ENCODE assay signal across 8 cellular contexts in the genomic region with DNA sequence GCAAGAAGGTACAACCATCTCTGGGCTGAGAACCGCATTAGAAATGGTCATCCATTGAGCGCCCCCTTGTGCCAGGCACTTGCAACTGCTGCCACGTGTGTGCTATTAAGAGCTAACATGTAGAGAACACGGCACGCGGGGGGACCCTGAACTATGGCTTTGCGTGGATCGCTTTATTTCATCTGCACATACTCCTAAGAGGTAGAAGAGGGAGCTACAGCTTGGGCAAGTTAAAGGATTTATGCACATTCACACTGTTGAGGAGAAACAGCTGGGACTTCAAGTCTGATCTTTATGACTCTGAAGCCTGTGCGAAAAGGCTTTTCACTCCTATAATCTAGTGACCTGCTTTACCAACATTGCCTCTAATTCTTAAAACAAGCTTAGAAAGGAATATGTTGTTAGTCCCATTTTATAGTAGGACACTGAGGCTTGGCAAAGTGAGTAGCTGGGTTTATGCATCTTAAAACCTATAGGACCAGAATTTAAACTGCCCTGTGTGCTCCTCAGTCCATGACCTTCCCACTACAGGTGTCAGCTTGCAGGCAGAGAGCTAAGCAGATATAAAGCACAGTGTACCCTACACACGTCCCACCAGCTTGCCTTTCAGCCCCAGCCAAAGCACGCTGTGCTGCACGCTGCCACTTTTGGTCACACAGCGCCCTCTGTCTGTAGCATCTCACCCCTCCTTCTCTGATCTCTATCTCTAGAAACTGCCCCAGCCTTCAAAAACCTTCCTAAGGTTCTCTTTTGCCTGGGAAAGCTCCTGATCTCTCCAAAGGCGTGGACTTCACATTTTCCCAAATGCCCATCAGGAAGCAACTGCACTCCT. TPM values are rescaled to one million over a fixed set of nuclear protein-coding genes. Genes with fewer than 3 reads are reported as not detected.
A peak's percentile ranks its signal among the peaks of the same experiment; 100 is the strongest.
DNase-seq lines count a peak whose midpoint lies in the region; TF ChIP-seq lines count a peak whose summit lies in the region.

No MANE protein-coding gene starts in this region.

- H2AK5ac ChIP-seq in H9 (ENCODE audit: insufficient read length, low read length), result no peak overlapping the region

- H3K79me2 ChIP-seq in H9 (ENCODE audit: insufficient read depth, low read length), result no peaks in the 10 kb centered on the region

- no peaks in the 10 kb centered on the region for H3K23me2 ChIP-seq in H9 (ENCODE audit: insufficient read length, low read depth, low read length, poor library complexity, severe bottlenecking)

- H3K4me1 Mint-ChIP-seq in H9, result peaks cover 7 to 9% of the 10 kb centered on the region in 2 experiments
- peaks cover 36% of the 10 kb centered on the region for H3K4me1 Mint-ChIP-seq in activated T-helper 1 cell treated with anti-CD3 and anti-CD28 coated beads, Interleukin-12 subunit alpha, Interleukin-12 subunit beta, Interleukin-2, Interleukin-4 antibody, amounts not matched to agents 30 ng/mL and 10 ng/mL and 1 ng/mL, durations not matched to agents 14 hours and 24 hours and 36 hours (ENCODE audit: low read depth)

- H3K9ac ChIP-seq in H9 (ENCODE audit: extremely low read depth, insufficient read length, low read length) (no peak overlapping the region), subcutaneous abdominal adipose tissue (ENCODE audit: low read length in 5 of 5) (no peak overlapping the region)

- peaks cover 0 to 45% (median 32%) of the 10 kb centered on the region in 5 donors for H3K36me3 ChIP-seq in subcutaneous abdominal adipose tissue (ENCODE audit: control insufficient read depth in 5 of 5, insufficient read depth in 5 of 5, low read length in 5 of 5)

- H3K9me3 Mint-ChIP-seq in H9, result no peaks in the 10 kb centered on the region
- no peaks in the 10 kb centered on the region for H3K9me3 Mint-ChIP-seq in activated T-helper 1 cell treated with anti-CD3 and anti-CD28 coated beads, Interleukin-12 subunit alpha, Interleukin-12 subunit beta, Interleukin-2, Interleukin-4 antibody, amounts not matched to agents 30 ng/mL and 10 ng/mL and 1 ng/mL, durations not matched to agents 14 hours and 24 hours and 36 hours

- no peaks in the 10 kb centered on the region for H3K36me3 Mint-ChIP-seq in H9 (ENCODE audit: insufficient read depth in 1 of 3, low read depth in 3 of 3)
- H3K36me3 Mint-ChIP-seq in activated T-helper 1 cell treated with anti-CD3 and anti-CD28 coated beads, Interleukin-12 subunit alpha, Interleukin-12 subunit beta, Interleukin-2, Interleukin-4 antibody, amounts not matched to agents 30 ng/mL and 10 ng/mL and 1 ng/mL, durations not matched to agents 14 hours and 24 hours and 36 hours (ENCODE audit: low read depth), result no peaks in the 10 kb centered on the region

- no peak overlapping the region for H2AFZ ChIP-seq in H9 (ENCODE audit: low read length)

- H3K4me3 ChIP-seq in fibroblast of villous mesenchyme (ENCODE audit: low read depth, low read length) (peak overlapping the region; percentile 10), subcutaneous abdominal adipose tissue (ENCODE audit: low read depth in 1 of 5, low read length in 5 of 5) (peak overlapping the region in 3 of 5 donors; percentile 4 to 32 (median 22))

- no peak overlapping the region for H3K18ac ChIP-seq in H9 (ENCODE audit: insufficient read length, low read depth, low read length)

- H3K27me3 ChIP-seq in H9 (ENCODE audit: insufficient read depth, low read length) (no peaks in the 10 kb centered on the region), subcutaneous abdominal adipose tissue (ENCODE audit: control insufficient read depth in 5 of 5, insufficient read depth in 4 of 5, low read length in 5 of 5) (no peaks in the 10 kb centered on the region)

- no peak overlapping the region for H3K23ac ChIP-seq in H9 (ENCODE audit: insufficient read length, low read depth, low read length)

- H3K56ac ChIP-seq in H9 (ENCODE audit: insufficient read length, low read depth, low read length), result no peak overlapping the region

- H4K5ac ChIP-seq in H9 (ENCODE audit: insufficient read length, low read depth, low read length), result no peak overlapping the region

- no peak overlapping the region for H3K27ac ChIP-seq in H9 (ENCODE audit: insufficient read length, low read depth, low read length)
- no peak overlapping the region for H3K27ac ChIP-seq in subcutaneous abdominal adipose tissue (ENCODE audit: low read depth, low read length)

- DNase-seq in G401 (ENCODE audit: low spot score) (peak; percentile 91), H9 (peak; percentile 87), LoVo (ENCODE audit: low spot score) (peak; percentile 80), RPMI7951 (ENCODE audit: low read depth) (peak; percentile 78), fibroblast of villous mesenchyme (ENCODE audit: low read depth) (peak; percentile 77), nucleus accumbens (lab: John Stamatoyannopoulos, UW) (peak in 53 of 56 donors; percentile 16 to 88 (median 61))
- DNase-seq in activated T-helper 1 cell treated with anti-CD3 and anti-CD28 coated beads, Interleukin-12 subunit alpha, Interleukin-12 subunit beta, Interleukin-2, Interleukin-4 antibody, amounts not matched to agents 30 ng/mL and 10 ng/mL and 1 ng/mL, durations not matched to agents 14 hours and 24 hours and 36 hours (ENCODE audit: low spot score), result peak; percentile 71

- TF ChIP-seq CTCF in H9 (conservative IDR thresholded peaks at IDR 0.05) (peak; percentile 84), fibroblast of villous mesenchyme (IDR thresholded peaks at IDR 0.05; ENCODE audit: insufficient read depth, low read depth, low read length) (peak; percentile 93)

- peak overlapping the region; percentile 40 to 46; a peak in 4 of 5 replicates for H3K4me3 Mint-ChIP-seq in H9
- peak overlapping the region; percentile 30 for H3K4me3 Mint-ChIP-seq in activated T-helper 1 cell treated with anti-CD3 and anti-CD28 coated beads, Interleukin-12 subunit alpha, Interleukin-12 subunit beta, Interleukin-2, Interleukin-4 antibody, amounts not matched to agents 30 ng/mL and 10 ng/mL and 1 ng/mL, durations not matched to agents 14 hours and 24 hours and 36 hours

- no peak overlapping the region for H2BK120ac ChIP-seq in H9 (ENCODE audit: low read depth, low read length, poor library complexity, severe bottlenecking)

- in situ Hi-C loops in G401 (cut with HindIII; ENCODE audit: low sequenced_read_pairs), result no loop called here

- no peaks in the 10 kb centered on the region for H4K20me1 ChIP-seq in H9 (ENCODE audit: control insufficient read depth, insufficient read depth, insufficient read length)

- H2BK12ac ChIP-seq in H9 (ENCODE audit: insufficient read length, low read depth, low read length), result no peak overlapping the region

- H4K91ac ChIP-seq in H9 (ENCODE audit: insufficient read length, low read depth, low read length), result no peak overlapping the region

- H2BK15ac ChIP-seq in H9 (ENCODE audit: low read depth, low read length), result no peak overlapping the region

- peak overlapping the region; percentile 45 for H3K4me2 ChIP-seq in H9 (ENCODE audit: insufficient read depth, insufficient read length, low read length)

- no CpG with 5 or more reads among the region's 14 CpGs for WGBS in H9 (ENCODE audit: extremely low coverage, insufficient read length, low lambda C conversion rate)

- H3K9me3 ChIP-seq in H9 (ENCODE audit: control insufficient read depth, low read depth, low read length), result no peaks in the 10 kb centered on the region
- no peaks in the 10 kb centered on the region for H3K9me3 ChIP-seq in subcutaneous abdominal adipose tissue (ENCODE audit: control insufficient read depth in 5 of 5, low read length in 5 of 5)

- H3K27ac Mint-ChIP-seq in H9, result no peak overlapping the region; a peak in 2 of 7 replicates
- peak overlapping the region; percentile 56 for H3K27ac Mint-ChIP-seq in activated T-helper 1 cell treated with anti-CD3 and anti-CD28 coated beads, Interleukin-12 subunit alpha, Interleukin-12 subunit beta, Interleukin-2, Interleukin-4 antibody, amounts not matched to agents 30 ng/mL and 10 ng/mL and 1 ng/mL, durations not matched to agents 14 hours and 24 hours and 36 hours

- intact Hi-C loops in activated T-helper 1 cell treated with anti-CD3 and anti-CD28 coated beads, Interleukin-12 subunit alpha, Interleukin-12 subunit beta, Interleukin-2, Interleukin-4 antibody, amounts not matched to agents 30 ng/mL and 10 ng/mL and 1 ng/mL, durations not matched to agents 14 hours and 24 hours and 36 hours (cut with micrococcal nuclease), result loop anchor here (1.0 to 5.0 kb wide), 8 partner anchors 111 to 811 kb away; a partner anchor contains a TSS

- H3K14ac ChIP-seq in H9 (ENCODE audit: insufficient read depth, low read length), result no peak overlapping the region

- no peak overlapping the region for H4K8ac ChIP-seq in H9 (replicated peaks; ENCODE audit: insufficient read length, low read depth, low read length)

- H3K4ac ChIP-seq in H9 (ENCODE audit: low read depth, low read length), result no peak overlapping the region

- peaks cover 2% of the 10 kb centered on the region for H3K27me3 Mint-ChIP-seq in H9 (ENCODE audit: low read depth)
- peaks cover 14% of the 10 kb centered on the region for H3K27me3 Mint-ChIP-seq in activated T-helper 1 cell treated with anti-CD3 and anti-CD28 coated beads, Interleukin-12 subunit alpha, Interleukin-12 subunit beta, Interleukin-2, Interleukin-4 antibody, amounts not matched to agents 30 ng/mL and 10 ng/mL and 1 ng/mL, durations not matched to agents 14 hours and 24 hours and 36 hours (ENCODE audit: insufficient read depth)

- no peak overlapping the region for H2BK20ac ChIP-seq in H9 (ENCODE audit: low read depth, low read length, poor library complexity, severe bottlenecking)

- no peak overlapping the region for H2BK5ac ChIP-seq in H9 (ENCODE audit: insufficient read length, low read length)

- H3K4me1 ChIP-seq in H9 (ENCODE audit: insufficient read depth, low read length) (no peaks in the 10 kb centered on the region; the same call in 1 of the 2 replicates), subcutaneous abdominal adipose tissue (ENCODE audit: control insufficient read depth in 5 of 5, insufficient read depth in 5 of 5, low read length in 5 of 5) (peaks cover 0 to 14% (median 11%) of the 10 kb centered on the region in 5 donors)

- no peak overlapping the region for H3T11ph ChIP-seq in H9 (ENCODE audit: low read length)

- H3K79me1 ChIP-seq in H9 (ENCODE audit: insufficient read depth, low read depth, low read length, poor library complexity, severe bottlenecking), result no peaks in the 10 kb centered on the region

RNA-seq across cellular contexts. Expression of a gene that starts 57.8 kb away (rescaled TPM):
- total RNA-seq in G401 (2014; rRNA removed; shearing (Covaris generic)), result not detected in 2 replicates
- total RNA-seq in H9 (2021) (2.3 and 2.4 TPM in 2 replicates), fibroblast of villous mesenchyme (9.3 and 14.7 TPM in 2 replicates)
- 3.2 and 5.3 TPM in 2 replicates for total RNA-seq in RPMI7951 (2014; rRNA removed; shearing (Covaris generic))
- total RNA-seq in activated T-helper 1 cell treated with anti-CD3 and anti-CD28 coated beads, Interleukin-12 subunit alpha, Interleukin-12 subunit beta, Interleukin-2, Interleukin-4 antibody, amounts not matched to agents 30 ng/mL and 10 ng/mL and 1 ng/mL, durations not matched to agents 14 hours and 24 hours and 36 hours, result 4.5 and 4.6 TPM in 2 replicates
